In the genomic region with DNA sequence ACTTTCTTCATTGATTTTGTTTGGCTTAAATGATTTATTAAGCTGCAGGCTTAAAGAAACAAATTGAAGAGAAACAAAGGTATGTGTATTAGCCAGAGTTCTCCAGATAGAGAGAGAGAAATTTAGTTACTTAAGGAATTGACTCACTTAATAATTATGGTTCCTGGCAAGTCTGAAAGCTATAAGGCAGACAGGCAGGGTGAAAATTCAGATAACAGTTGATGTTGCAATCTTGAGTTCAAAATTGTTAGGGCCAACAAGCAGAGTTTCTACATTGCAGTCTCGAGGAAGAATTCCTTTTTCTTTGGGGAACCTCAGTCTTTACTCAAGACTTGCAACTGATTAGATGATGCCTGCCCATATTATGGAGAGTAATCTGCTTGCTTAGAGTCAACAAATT, we compare ENCODE assay signal across 32 cellular contexts.
"Had no signal": no experiment of that assay in that cellular context is flagged by ENCODE, and none has a peak within 500 bp of the region (broad histone marks: within the 10 kb centered on the region; RNA-seq: fewer than 3 reads in every experiment).

No MANE protein-coding gene starts in this region.

- H3K9me3 ChIP-seq: neutrophil, ovary, right atrium auricular region, thoracic aorta, tibial artery, upper lobe of right lung had no signal

- DNase-seq: hypothalamus; immature natural killer cell; kidney; left colon; left ventricle myocardium inferior; mesendoderm; naive B cell; natural killer cell; nephron progenitor cell; occipital lobe; ovary; stimulated activated CD4-positive, alpha-beta T cell treated with anti-CD3 and anti-CD28 coated beads, Interleukin-12 subunit alpha, Interleukin-12 subunit beta, amount 100 ng/mL, for 4 hours; stimulated activated CD4-positive, alpha-beta T cell treated with anti-CD3 and anti-CD28 coated beads, Interleukin-15, amount 100 ng/mL, for 24 hours; stimulated activated CD4-positive, alpha-beta T cell treated with anti-CD3 and anti-CD28 coated beads, Interleukin-2, amount 100 ng/mL, for 24 hours; stimulated activated CD4-positive, alpha-beta T cell treated with anti-CD3 and anti-CD28 coated beads, Interleukin-4, amount 100 ng/mL, for 1 hour; stimulated activated naive CD4-positive, alpha-beta T cell; tibial artery; trophoblast cell; upper lobe of right lung had no signal

- ATAC-seq: left colon; natural killer cell; sciatic nerve; stimulated activated effector memory CD8-positive, alpha-beta T cell treated with anti-CD3 and anti-CD28 coated beads, Interleukin-12 subunit alpha, Interleukin-12 subunit beta, amount 100 ng/mL, for 72 hours; upper lobe of right lung had no signal

- H3K27ac ChIP-seq: left ventricle myocardium inferior, neural progenitor cell, neutrophil, ovary, right atrium auricular region, skin epidermis, suprapubic skin, thoracic aorta, tibial artery, upper lobe of right lung had no signal

- H3K4me2 ChIP-seq: neural progenitor cell had no signal

- H3K4me1 ChIP-seq: left ventricle myocardium inferior, neural progenitor cell, right atrium auricular region, suprapubic skin, tibial artery, upper lobe of right lung had no signal

- H3K4me1 Mint-ChIP-seq: immature natural killer cell; mesothelial cell of epicardium; naive B cell; natural killer cell; nephron progenitor cell; neural progenitor cell; stimulated activated effector memory CD8-positive, alpha-beta T cell treated with anti-CD3 and anti-CD28 coated beads, Interleukin-12 subunit alpha, Interleukin-12 subunit beta, amount 100 ng/mL, for 72 hours had no signal

- H3K27me3 ChIP-seq: neural progenitor cell, neutrophil, ovary, right atrium auricular region, suprapubic skin, tibial artery, upper lobe of right lung had no signal

- H3K9ac ChIP-seq: neural progenitor cell had no signal

- H3K4me3 ChIP-seq: left ventricle myocardium inferior, lung, neural progenitor cell, ovary, right atrium auricular region, skin epidermis, suprapubic skin, thoracic aorta, tibial artery, upper lobe of right lung had no signal

- H3K4me3 Mint-ChIP-seq: immature natural killer cell; mesothelial cell of epicardium; naive B cell; natural killer cell; nephron progenitor cell; neural progenitor cell; stimulated activated effector memory CD8-positive, alpha-beta T cell treated with anti-CD3 and anti-CD28 coated beads, Interleukin-12 subunit alpha, Interleukin-12 subunit beta, amount 100 ng/mL, for 72 hours; stimulated activated naive CD8-positive, alpha-beta T cell treated with anti-CD3 and anti-CD28 coated beads, Interleukin-15, Interleukin-2, amounts not matched to agents 100 ng/mL and 50 ng/mL, for 24 hours had no signal

- H3K36me3 Mint-ChIP-seq: immature natural killer cell; mesothelial cell of epicardium; naive B cell; neural progenitor cell; stimulated activated effector memory CD8-positive, alpha-beta T cell treated with anti-CD3 and anti-CD28 coated beads, Interleukin-12 subunit alpha, Interleukin-12 subunit beta, amount 100 ng/mL, for 72 hours had no signal

- H2AFZ ChIP-seq: neural progenitor cell had no signal

- FAIRE-seq: islet of Langerhans, kidney had no signal

- H3K36me3 ChIP-seq: left ventricle myocardium inferior, neural progenitor cell, neutrophil, ovary, right atrium auricular region, suprapubic skin, thoracic aorta, tibial artery, upper lobe of right lung had no signal

- H3K27me3 Mint-ChIP-seq: progenitor cell of endocrine pancreas; stimulated activated naive CD8-positive, alpha-beta T cell treated with anti-CD3 and anti-CD28 coated beads, Interleukin-15, Interleukin-2, amounts not matched to agents 100 ng/mL and 50 ng/mL, for 24 hours had no signal

- H3K9me3 Mint-ChIP-seq: neural progenitor cell had no signal

- H3K27ac Mint-ChIP-seq: immature natural killer cell; mesothelial cell of epicardium; naive B cell; natural killer cell; nephron progenitor cell; neural progenitor cell; progenitor cell of endocrine pancreas; stimulated activated effector memory CD8-positive, alpha-beta T cell treated with anti-CD3 and anti-CD28 coated beads, Interleukin-12 subunit alpha, Interleukin-12 subunit beta, amount 100 ng/mL, for 72 hours; stimulated activated naive CD8-positive, alpha-beta T cell treated with anti-CD3 and anti-CD28 coated beads, Interleukin-15, Interleukin-2, amounts not matched to agents 100 ng/mL and 50 ng/mL, for 24 hours had no signal
